ENCODE assay signal across 20 cellular contexts in the genomic region with DNA sequence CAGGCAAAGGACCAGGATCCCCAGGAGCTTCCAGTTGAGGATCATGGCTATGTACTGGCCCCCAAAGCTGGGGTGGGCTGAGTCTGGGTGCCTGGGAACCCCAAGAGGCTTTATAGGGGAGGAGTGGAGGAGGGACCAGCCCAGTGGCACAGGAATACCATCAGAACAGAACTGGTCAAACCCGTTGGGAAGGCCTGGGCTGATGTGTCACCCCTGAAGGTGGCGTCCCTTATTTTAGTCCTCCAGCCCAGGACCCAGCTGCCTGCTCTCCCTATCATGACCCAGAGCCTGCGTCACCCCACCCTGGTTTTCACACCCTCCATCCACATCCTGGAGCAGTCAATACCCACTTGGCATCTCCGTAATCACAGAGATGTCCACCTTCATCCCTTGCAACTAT. TPM values are rescaled to one million over a fixed set of nuclear protein-coding genes. Genes with fewer than 3 reads are reported as not detected.
DNase-seq lines count a peak whose midpoint lies in the region; ATAC-seq and TF ChIP-seq lines count a peak whose summit lies in the region.
"Had no signal": no experiment of that assay in that cellular context is flagged by ENCODE, and none has a peak within 500 bp of the region (broad histone marks: within the 10 kb centered on the region; RNA-seq: fewer than 3 reads in every experiment).

A gene (minus strand): TSS at position 85 of the 400 bp plus-strand sequence. CDS start 40 bp downstream, at position 45.

- BruUV-seq in Calu3 (replicated peaks; lab: Mats Ljungman, UMichigan), result no TSS peak

- no peak for TF ChIP-seq CTCF in Calu3 (IDR thresholded peaks at IDR 0.05; ENCODE audit: unreplicated experiment)
- no peak for TF ChIP-seq CTCF in Loucy (conservative IDR thresholded peaks at IDR 0.05; ENCODE audit: low read length)
- TF ChIP-seq CTCF in GM10248 (IDR thresholded peaks at IDR 0.05; ENCODE audit: control extremely low read depth, extremely low read depth, low read depth, missing control alignments), result no peak

- no peaks in the 10 kb centered on the region for H4K20me1 ChIP-seq in Loucy (ENCODE audit: insufficient read depth, low read length, poor library complexity, severe bottlenecking)

- H3K9me3 Mint-ChIP-seq in Calu3 (ENCODE audit: low read depth, unreplicated experiment) (no peaks in the 10 kb centered on the region), naive B cell (no peaks in the 10 kb centered on the region)
- H3K9me3 Mint-ChIP-seq in dendritic cell treated with granulocyte-macrophage colony-stimulating factor and Interleukin-4, amounts not matched to agents 40 ng/mL and 50 ng/mL, for 4 days, result no peaks in the 10 kb centered on the region
- H3K9me3 Mint-ChIP-seq: activated T-helper 2 cell treated with anti-CD3 and anti-CD28 coated beads, Interferon-gamma antibody, Interleukin-2, Interleukin-4, amounts not matched to agents 10 μg/mL and 5 μg/mL and 100 μg/mL, durations not matched to agents 14 hours and 24 hours and 36 hours had no signal

- H3K79me2 ChIP-seq in Loucy (ENCODE audit: insufficient read depth, low read length), result no peaks in the 10 kb centered on the region

- H3K36me3 ChIP-seq in Loucy (ENCODE audit: insufficient read depth, low read length), result no peaks in the 10 kb centered on the region
- H3K36me3 ChIP-seq: BE2C had no signal

- peak within 1 kb of the TSS; percentile 31 for H3K9ac ChIP-seq in Loucy (ENCODE audit: low read depth, low read length, poor library complexity, severe bottlenecking)

- DNase-seq in Calu3 (no peak), naive B cell (no peak), GM10248 (ENCODE audit: extremely low spot score) (no peak), KBM-7 (no peak), NCI-H2171 treated with DMSO at 0.1 percent for 48 hours (lab: John Stamatoyannopoulos, UW) (no peak)
- DNase-seq: BE2C; effector CD8-positive, alpha-beta T cell; kidney; NCI-H1436; NCI-H446 treated with DMSO at 0.1 percent for 48 hours; retina; T-helper 9 cell had no signal

- POLR2A ChIA-PET in GM10248 (lab: Yijun Ruan, JAX), result no interaction called here

- no peak within 1 kb of the TSS for H3K4me3 ChIP-seq in Loucy (ENCODE audit: low read length, poor library complexity, severe bottlenecking)

- no peaks in the 10 kb centered on the region for H3F3A ChIP-seq in Loucy (ENCODE audit: low read depth)

- H3K4me2 ChIP-seq in Loucy (ENCODE audit: low read depth, low read length, poor library complexity, severe bottlenecking), result peak within 1 kb of the TSS; percentile 59

- H3K27ac Mint-ChIP-seq in Calu3 (ENCODE audit: unreplicated experiment), result no peak within 1 kb of the TSS
- H3K27ac Mint-ChIP-seq in dendritic cell treated with granulocyte-macrophage colony-stimulating factor and Interleukin-4, amounts not matched to agents 40 ng/mL and 50 ng/mL, for 4 days, result peak within 1 kb of the TSS; percentile 47
- H3K27ac Mint-ChIP-seq in naive B cell, result peak within 1 kb of the TSS in 4 of 6 donors; percentile 12 to 96 (median 20)

- peaks cover 3% of the 10 kb centered on the region for H3K4me1 ChIP-seq in Loucy (ENCODE audit: insufficient read depth, low read length, poor library complexity, severe bottlenecking)
- H3K4me1 ChIP-seq: BE2C had no signal

- ATAC-seq in naive B cell (ENCODE audit: low read depth in 2 of 2) (no peak), GM19467 (IDR thresholded peaks at IDR 0.05; ENCODE audit: unreplicated experiment) (no peak)

- peak within 1 kb of the TSS; percentile 48 for H3K4me3 Mint-ChIP-seq in Calu3 (ENCODE audit: low read depth, unreplicated experiment)
- H3K4me3 Mint-ChIP-seq in dendritic cell treated with granulocyte-macrophage colony-stimulating factor and Interleukin-4, amounts not matched to agents 40 ng/mL and 50 ng/mL, for 4 days, result no peak within 1 kb of the TSS
- H3K4me3 Mint-ChIP-seq in naive B cell, result peak within 1 kb of the TSS in 4 of 8 donors; percentile 29 to 82 (median 60)

- in situ Hi-C loops in KBM-7 (cut with MboI; ENCODE audit: low pct_unique_long_range_greater_than_20kb, low sequenced_read_pairs), result no loop called here

- H3K4me1 Mint-ChIP-seq in Calu3 (ENCODE audit: low read depth, unreplicated experiment) (peaks cover 29% of the 10 kb centered on the region), naive B cell (peaks cover 5 to 8% (median 6%) of the 10 kb centered on the region in 3 donors)
- H3K4me1 Mint-ChIP-seq in dendritic cell treated with granulocyte-macrophage colony-stimulating factor and Interleukin-4, amounts not matched to agents 40 ng/mL and 50 ng/mL, for 4 days (ENCODE audit: low read depth), result peaks cover 8% of the 10 kb centered on the region

- H3K27me3 ChIP-seq in Loucy (ENCODE audit: insufficient read depth, low read length, poor library complexity, severe bottlenecking), result no peaks in the 10 kb centered on the region
- H3K27me3 ChIP-seq: BE2C had no signal

- intact Hi-C loops in Calu3 (cut with micrococcal nuclease; ENCODE audit: unreplicated experiment), result no loop called here
- intact Hi-C loops in dendritic cell treated with granulocyte-macrophage colony-stimulating factor and Interleukin-4, amounts not matched to agents 40 ng/mL and 50 ng/mL, for 4 days (cut with micrococcal nuclease), result no loop called here

- no peaks in the 10 kb centered on the region for H3K9me2 ChIP-seq in Loucy (replicated peaks; ENCODE audit: low read depth, low read length)

- CTCF ChIA-PET in Calu3 (lab: Charles Lee), result interaction anchor here (0.5 to 3.4 kb wide), 4 partner anchors 9 to 228 kb away, joined by 4 to 43 read pairs (median 8); no protein-coding TSS in a partner anchor
- CTCF ChIA-PET in GM10248 (lab: Yijun Ruan, JAX), result interaction anchor here (1.0 to 20.0 kb wide), 9 partner anchors 8 to 237 kb away, joined by 3 to 256 read pairs (median 14); no protein-coding TSS in a partner anchor

- peak within 1 kb of the TSS; percentile 64 for H2AFZ ChIP-seq in Loucy (ENCODE audit: low read length)

- no peaks in the 10 kb centered on the region for H3K9me3 ChIP-seq in Loucy (ENCODE audit: insufficient read depth, low read depth, low read length)
- H3K9me3 ChIP-seq: BE2C had no signal

- peaks cover 31% of the 10 kb centered on the region for H3K36me3 Mint-ChIP-seq in Calu3 (ENCODE audit: insufficient read depth, unreplicated experiment)
- H3K36me3 Mint-ChIP-seq in dendritic cell treated with granulocyte-macrophage colony-stimulating factor and Interleukin-4, amounts not matched to agents 40 ng/mL and 50 ng/mL, for 4 days (ENCODE audit: low read depth), result peaks cover 14% of the 10 kb centered on the region
- H3K36me3 Mint-ChIP-seq in naive B cell, result no peaks in the 10 kb centered on the region
- H3K36me3 Mint-ChIP-seq: brain had no signal

- no peaks in the 10 kb centered on the region for H3K27me3 Mint-ChIP-seq in Calu3 (ENCODE audit: unreplicated experiment)
- H3K27me3 Mint-ChIP-seq in dendritic cell treated with granulocyte-macrophage colony-stimulating factor and Interleukin-4, amounts not matched to agents 40 ng/mL and 50 ng/mL, for 4 days, result peaks cover 11% of the 10 kb centered on the region
- peaks cover 0 to 8% (median 6%) of the 10 kb centered on the region in 3 donors for H3K27me3 Mint-ChIP-seq in naive B cell

RNA-seq across cellular contexts. Expression of the gene that starts here (rescaled TPM):
- not detected in 2 replicates for total RNA-seq in Calu3 (2022)
- polyA plus RNA-seq in naive B cell (ENCODE audit: low read depth in 6 of 6), result not detected
- total RNA-seq: activated T-helper 2 cell treated with anti-CD3 and anti-CD28 coated beads, Interferon-gamma antibody, Interleukin-2, Interleukin-4, amounts not matched to agents 10 μg/mL and 5 μg/mL and 100 μg/mL, durations not matched to agents 14 hours and 24 hours and 36 hours; frontal cortex; kidney; myocyte; ureter had no signal
